In genomic region chr16:20555648-20556047, GRCh38 we compare ENCODE assay signal across 5 cellular contexts.
TF ChIP-seq lines count a peak whose summit lies in the region.

No MANE protein-coding gene starts in this region.

TF ChIP-seq in A549, 52 proteins besides CTCF, POLR2A, EP300 and RAD21:
- peak; percentile 76 for TF ChIP-seq REST (IDR thresholded peaks at IDR 0.05)

TF ChIP-seq in GM23338, 12 proteins besides CTCF, POLR2A, EP300 and RAD21:
- peak; percentile 48 for TF ChIP-seq REST (IDR thresholded peaks at IDR 0.05; ENCODE audit: unreplicated experiment)

TF ChIP-seq in HEK293, 187 proteins besides CTCF, POLR2A, EP300 and RAD21:
- peak; percentile 62 for TF ChIP-seq REST (tag by site-specific recombination; IDR thresholded peaks at IDR 0.05)

TF ChIP-seq in GM12878, 131 proteins besides CTCF, POLR2A, EP300 and RAD21:
- TF ChIP-seq REST (IDR thresholded peaks at IDR 0.05; ENCODE audit: low read depth, low read length): peak; percentile 30; the same call in 1 of the 2 replicates
TF ChIP-seq in GM12878: peak in this region for 1; not testable (repeated sequence) for 130.

TF ChIP-seq in HepG2, 621 proteins besides CTCF, POLR2A, EP300 and RAD21:
- 0 out of 2 replicates have a peak, but pooled peaks have one; percentile 19 for TF ChIP-seq EHMT2 (IDR thresholded peaks at IDR 0.05; ENCODE audit: borderline replicate concordance, low read depth, low read length)
- TF ChIP-seq REST (IDR thresholded peaks at IDR 0.05; ENCODE audit: borderline replicate concordance in 1 of 2, low read depth in 1 of 2, low read length in 2 of 2): peak; percentile 13 to 88
- TF ChIP-seq MIER2 (CRISPR knock-in tag; IDR thresholded peaks at IDR 0.05): peak; percentile 91
